Comparison of ENCODE assay signal across 22 cellular contexts in genomic region chr20:53846640-53847039, GRCh38.
DNase-seq lines count a peak whose midpoint lies in the region; ATAC-seq and TF ChIP-seq lines count a peak whose summit lies in the region.
"Had no signal": no experiment of that assay in that cellular context is flagged by ENCODE, and none has a peak within 500 bp of the region (broad histone marks: within the 10 kb centered on the region; RNA-seq: fewer than 3 reads in every experiment).

No MANE protein-coding gene starts in this region.

- ATAC-seq in activated CD8-positive, alpha-beta T cell treated with anti-CD3 and anti-CD28 coated beads, Interleukin-2, amount 10 ng/mL, durations not matched to agents 7 days and 5 days, result no peak
- ATAC-seq in natural killer cell (no peak), GM21717 (IDR thresholded peaks at IDR 0.05; ENCODE audit: unreplicated experiment) (no peak)
- ATAC-seq: foreskin keratinocyte had no signal

- POLR2A ChIA-PET in activated CD4-positive, alpha-beta T cell treated with anti-CD3 and anti-CD28 coated beads, Interleukin-2, amount 10 ng/mL, durations not matched to agents 7 days and 5 days (lab: Charles Lee), result no interaction called here
- POLR2A ChIA-PET in activated CD8-positive, alpha-beta T cell treated with anti-CD3 and anti-CD28 coated beads, Interleukin-2, amount 10 ng/mL, durations not matched to agents 7 days and 5 days (lab: Charles Lee), result interaction anchor here (0.7 to 2.7 kb wide), 3 partner anchors 26 to 94 kb away, joined by 3 to 9 read pairs (median 3); no protein-coding TSS in a partner anchor

- H3K4me1 Mint-ChIP-seq in activated CD4-positive, alpha-beta T cell treated with anti-CD3 and anti-CD28 coated beads, Interleukin-2, amount 10 ng/mL, durations not matched to agents 24 days and 14 days, result peaks cover 50% of the 10 kb centered on the region
- peaks cover 70% of the 10 kb centered on the region for H3K4me1 Mint-ChIP-seq in activated CD4-positive, alpha-beta T cell treated with anti-CD3 and anti-CD28 coated beads, Interleukin-2, amount 10 ng/mL, durations not matched to agents 7 days and 5 days
- H3K4me1 Mint-ChIP-seq in activated CD8-positive, alpha-beta T cell treated with anti-CD3 and anti-CD28 coated beads, Interleukin-2, amount 10 ng/mL, durations not matched to agents 7 days and 5 days (ENCODE audit: low read depth), result peaks cover 67% of the 10 kb centered on the region
- peaks cover 47 to 60% of the 10 kb centered on the region in 2 donors for H3K4me1 Mint-ChIP-seq in natural killer cell

- H3K27ac Mint-ChIP-seq in activated CD4-positive, alpha-beta T cell treated with anti-CD3 and anti-CD28 coated beads, Interleukin-2, amount 10 ng/mL, durations not matched to agents 24 days and 14 days, result peak overlapping the region; percentile 55
- no peak overlapping the region for H3K27ac Mint-ChIP-seq in activated CD4-positive, alpha-beta T cell treated with anti-CD3 and anti-CD28 coated beads, Interleukin-2, amount 10 ng/mL, durations not matched to agents 7 days and 5 days
- peak overlapping the region; percentile 73 for H3K27ac Mint-ChIP-seq in activated CD8-positive, alpha-beta T cell treated with anti-CD3 and anti-CD28 coated beads, Interleukin-2, amount 10 ng/mL, durations not matched to agents 7 days and 5 days
- H3K27ac Mint-ChIP-seq in natural killer cell, result peak overlapping the region; percentile 54 to 93

- CTCF ChIA-PET in activated CD4-positive, alpha-beta T cell treated with anti-CD3 and anti-CD28 coated beads, Interleukin-2, amount 10 ng/mL, durations not matched to agents 7 days and 5 days (lab: Charles Lee), result interaction anchor here (0.9 to 2.4 kb wide), 5 partner anchors 10 to 70 kb away, joined by 3 to 7 read pairs (median 4); no protein-coding TSS in a partner anchor
- CTCF ChIA-PET in activated CD8-positive, alpha-beta T cell treated with anti-CD3 and anti-CD28 coated beads, Interleukin-2, amount 10 ng/mL, durations not matched to agents 7 days and 5 days (lab: Charles Lee), result interaction anchor here (1.0 to 3.9 kb wide), 9 partner anchors 10 to 140 kb away, joined by 3 to 32 read pairs (median 4); no protein-coding TSS in a partner anchor

- H3K27me3 ChIP-seq in HL-60 (ENCODE audit: insufficient read depth, poor library complexity, severe bottlenecking), result no peaks in the 10 kb centered on the region
- H3K27me3 ChIP-seq: dorsolateral prefrontal cortex, foreskin keratinocyte, hepatocyte, pancreas, Peyer's patch, vagina had no signal

- H3K4me3 ChIP-seq in HL-60 (replicated peaks; ENCODE audit: insufficient read depth, low read length), result no peak overlapping the region
- H3K4me3 ChIP-seq: dorsolateral prefrontal cortex, hepatocyte, lung, pancreas, Peyer's patch, vagina had no signal

- no peaks in the 10 kb centered on the region for H3K9me3 Mint-ChIP-seq in activated CD4-positive, alpha-beta T cell treated with anti-CD3 and anti-CD28 coated beads, Interleukin-2, amount 10 ng/mL, durations not matched to agents 24 days and 14 days
- H3K9me3 Mint-ChIP-seq in activated CD4-positive, alpha-beta T cell treated with anti-CD3 and anti-CD28 coated beads, Interleukin-2, amount 10 ng/mL, durations not matched to agents 7 days and 5 days, result peaks cover 2% of the 10 kb centered on the region
- no peaks in the 10 kb centered on the region for H3K9me3 Mint-ChIP-seq in activated CD8-positive, alpha-beta T cell treated with anti-CD3 and anti-CD28 coated beads, Interleukin-2, amount 10 ng/mL, durations not matched to agents 7 days and 5 days (ENCODE audit: insufficient read depth)
- no peaks in the 10 kb centered on the region for H3K9me3 Mint-ChIP-seq in natural killer cell

- DNase-seq in activated CD4-positive, alpha-beta T cell treated with anti-CD3 and anti-CD28 coated beads, Interleukin-2, amount 10 ng/mL, durations not matched to agents 24 days and 14 days, result no peak
- DNase-seq in activated CD4-positive, alpha-beta T cell treated with anti-CD3 and anti-CD28 coated beads, Interleukin-2, amount 10 ng/mL, durations not matched to agents 7 days and 5 days, result no peak
- no peak for DNase-seq in HL-60 (ENCODE audit: low read depth in 1 of 2, low spot score in 1 of 2)
- DNase-seq in activated CD8-positive, alpha-beta T cell treated with anti-CD3 and anti-CD28 coated beads, Interleukin-2, amount 10 ng/mL, durations not matched to agents 7 days and 5 days, result no peak
- DNase-seq in natural killer cell, result no peak
- DNase-seq in HuH-7 (ENCODE audit: low spot score), result no peak
- DNase-seq in stimulated activated CD4-positive, alpha-beta T cell treated with anti-CD3 and anti-CD28 coated beads, Interleukin-12 subunit alpha, Interleukin-12 subunit beta, amount 100 ng/mL, for 4 hours, result no peak
- DNase-seq: activated CD4-positive, alpha-beta T cell treated with anti-CD3 and anti-CD28 coated beads for 4 hours; DMS153; dorsolateral prefrontal cortex; foreskin keratinocyte; islet precursor cell; NCI-H187 treated with DMSO at 0.1 percent for 48 hours; NCI-H2227 treated with DMSO at 0.1 percent for 48 hours; pancreas; Peyer's patch; substantia nigra had no signal

- no peaks in the 10 kb centered on the region for H3K27me3 Mint-ChIP-seq in activated CD4-positive, alpha-beta T cell treated with anti-CD3 and anti-CD28 coated beads, Interleukin-2, amount 10 ng/mL, durations not matched to agents 24 days and 14 days
- H3K27me3 Mint-ChIP-seq in activated CD4-positive, alpha-beta T cell treated with anti-CD3 and anti-CD28 coated beads, Interleukin-2, amount 10 ng/mL, durations not matched to agents 7 days and 5 days, result no peaks in the 10 kb centered on the region
- no peaks in the 10 kb centered on the region for H3K27me3 Mint-ChIP-seq in activated CD8-positive, alpha-beta T cell treated with anti-CD3 and anti-CD28 coated beads, Interleukin-2, amount 10 ng/mL, durations not matched to agents 7 days and 5 days (ENCODE audit: low read depth)
- no peaks in the 10 kb centered on the region for H3K27me3 Mint-ChIP-seq in natural killer cell (ENCODE audit: low read depth in 2 of 2)

- no peaks in the 10 kb centered on the region for H3K36me3 Mint-ChIP-seq in activated CD4-positive, alpha-beta T cell treated with anti-CD3 and anti-CD28 coated beads, Interleukin-2, amount 10 ng/mL, durations not matched to agents 24 days and 14 days (ENCODE audit: low read depth)
- H3K36me3 Mint-ChIP-seq in activated CD4-positive, alpha-beta T cell treated with anti-CD3 and anti-CD28 coated beads, Interleukin-2, amount 10 ng/mL, durations not matched to agents 7 days and 5 days (ENCODE audit: low read depth), result peaks cover 12% of the 10 kb centered on the region
- H3K36me3 Mint-ChIP-seq in activated CD8-positive, alpha-beta T cell treated with anti-CD3 and anti-CD28 coated beads, Interleukin-2, amount 10 ng/mL, durations not matched to agents 7 days and 5 days (ENCODE audit: low read depth), result peaks cover 36% of the 10 kb centered on the region
- H3K36me3 Mint-ChIP-seq in natural killer cell, result no peaks in the 10 kb centered on the region

- TF ChIP-seq CTCF in HL-60 (IDR thresholded peaks at IDR 0.05; ENCODE audit: insufficient read depth, low read length) (no peak), natural killer cell (IDR thresholded peaks at IDR 0.05) (no peak)

- intact Hi-C loops in activated CD4-positive, alpha-beta T cell treated with anti-CD3 and anti-CD28 coated beads, Interleukin-2, amount 10 ng/mL, durations not matched to agents 24 days and 14 days (cut with micrococcal nuclease), result no loop called here
- intact Hi-C loops in natural killer cell (cut with micrococcal nuclease), result no loop called here

- no peak overlapping the region for H3K4me3 Mint-ChIP-seq in activated CD4-positive, alpha-beta T cell treated with anti-CD3 and anti-CD28 coated beads, Interleukin-2, amount 10 ng/mL, durations not matched to agents 24 days and 14 days
- no peak overlapping the region for H3K4me3 Mint-ChIP-seq in activated CD4-positive, alpha-beta T cell treated with anti-CD3 and anti-CD28 coated beads, Interleukin-2, amount 10 ng/mL, durations not matched to agents 7 days and 5 days
- H3K4me3 Mint-ChIP-seq in activated CD8-positive, alpha-beta T cell treated with anti-CD3 and anti-CD28 coated beads, Interleukin-2, amount 10 ng/mL, durations not matched to agents 7 days and 5 days, result peak overlapping the region; percentile 60
- H3K4me3 Mint-ChIP-seq in natural killer cell, result peak overlapping the region; percentile 81

- peak overlapping the region; percentile 76 for H3K27ac ChIP-seq in HL-60 (replicated peaks)
- H3K27ac ChIP-seq: epithelial cell of prostate, foreskin keratinocyte, hepatocyte, pancreas, vagina had no signal

Comparison
In these comparisons a context has a peak if more than half of its experiments do, and no peak if none do; other contexts are left out.
1. H3K4me3 Mint-ChIP-seq: peak in activated CD8-positive, alpha-beta T cell treated with anti-CD3 and anti-CD28 coated beads, Interleukin-2, amount 10 ng/mL, durations not matched to agents 7 days and 5 days (single experiment) and natural killer cell (single experiment); none in activated CD4-positive, alpha-beta T cell treated with anti-CD3 and anti-CD28 coated beads, Interleukin-2, amount 10 ng/mL, durations not matched to agents 24 days and 14 days (single experiment) and activated CD4-positive, alpha-beta T cell treated with anti-CD3 and anti-CD28 coated beads, Interleukin-2, amount 10 ng/mL, durations not matched to agents 7 days and 5 days (single experiment).